Comparison of ENCODE assay signal across 1 cellular context in the genomic region with DNA sequence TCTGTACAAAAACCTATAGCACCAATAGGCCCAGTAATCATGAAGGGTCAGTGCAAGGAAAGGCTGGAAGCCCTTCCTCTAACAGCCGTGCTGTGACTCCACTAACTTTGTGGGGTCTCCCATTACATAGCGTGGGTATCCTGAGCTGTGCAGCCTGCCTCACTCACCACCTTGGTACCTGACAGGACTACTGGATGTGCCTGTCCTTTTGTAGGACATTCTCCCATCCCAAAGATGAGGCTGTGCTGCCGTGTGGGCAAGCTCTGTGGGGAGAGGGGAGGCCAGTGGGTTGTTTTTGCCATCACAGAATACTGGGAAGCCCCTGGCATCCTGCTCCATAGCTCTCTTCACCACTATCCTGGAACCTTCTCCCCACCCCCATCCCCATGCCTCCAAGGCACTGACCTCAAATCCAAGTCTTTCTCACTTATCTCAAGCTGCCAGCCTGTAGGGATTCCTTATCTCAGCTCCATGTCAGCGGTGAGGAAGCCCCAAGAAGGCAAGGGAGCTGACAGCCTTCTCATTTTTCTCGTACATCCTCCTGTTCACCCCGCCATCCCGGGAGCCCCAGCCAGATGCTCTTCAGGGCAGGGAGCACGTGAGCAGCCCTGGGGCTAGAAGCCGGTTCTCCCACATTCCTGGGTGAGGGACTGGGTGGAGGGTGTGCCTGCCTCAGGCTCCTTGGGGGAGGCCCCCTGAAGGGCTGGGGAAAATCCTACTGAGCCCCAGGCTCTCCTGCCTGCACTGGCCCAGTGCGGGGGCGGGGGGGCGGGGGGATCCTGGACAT.
TF ChIP-seq lines count a peak whose summit lies in the region.

No MANE protein-coding gene starts in this region.

TF ChIP-seq in K562, 482 proteins besides CTCF, POLR2A, EP300 and RAD21 (continued from another document):
- TF ChIP-seq, protein P1, sequence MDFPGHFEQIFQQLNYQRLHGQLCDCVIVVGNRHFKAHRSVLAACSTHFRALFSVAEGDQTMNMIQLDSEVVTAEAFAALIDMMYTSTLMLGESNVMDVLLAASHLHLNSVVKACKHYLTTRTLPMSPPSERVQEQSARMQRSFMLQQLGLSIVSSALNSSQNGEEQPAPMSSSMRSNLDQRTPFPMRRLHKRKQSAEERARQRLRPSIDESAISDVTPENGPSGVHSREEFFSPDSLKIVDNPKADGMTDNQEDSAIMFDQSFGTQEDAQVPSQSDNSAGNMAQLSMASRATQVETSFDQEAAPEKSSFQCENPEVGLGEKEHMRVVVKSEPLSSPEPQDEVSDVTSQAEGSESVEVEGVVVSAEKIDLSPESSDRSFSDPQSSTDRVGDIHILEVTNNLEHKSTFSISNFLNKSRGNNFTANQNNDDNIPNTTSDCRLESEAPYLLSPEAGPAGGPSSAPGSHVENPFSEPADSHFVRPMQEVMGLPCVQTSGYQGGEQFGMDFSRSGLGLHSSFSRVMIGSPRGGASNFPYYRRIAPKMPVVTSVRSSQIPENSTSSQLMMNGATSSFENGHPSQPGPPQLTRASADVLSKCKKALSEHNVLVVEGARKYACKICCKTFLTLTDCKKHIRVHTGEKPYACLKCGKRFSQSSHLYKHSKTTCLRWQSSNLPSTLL (IDR thresholded peaks at IDR 0.05), result no peak
- no peak for TF ChIP-seq CBX8 (IDR thresholded peaks at IDR 0.05; ENCODE audit: borderline replicate concordance, extremely low read depth, low read depth, low read length, poor library complexity, severe bottlenecking)
- no peak for TF ChIP-seq BRF1 (IDR thresholded peaks at IDR 0.05; ENCODE audit: borderline replicate concordance, extremely low read depth, insufficient read length)
- TF ChIP-seq ZNF274 (IDR thresholded peaks at IDR 0.05; ENCODE audit: borderline replicate concordance, low read depth, low read length), result no peak
- no peak for TF ChIP-seq ZKSCAN1 (IDR thresholded peaks at IDR 0.05; ENCODE audit: low read depth, low read length)
- TF ChIP-seq, protein P2, sequence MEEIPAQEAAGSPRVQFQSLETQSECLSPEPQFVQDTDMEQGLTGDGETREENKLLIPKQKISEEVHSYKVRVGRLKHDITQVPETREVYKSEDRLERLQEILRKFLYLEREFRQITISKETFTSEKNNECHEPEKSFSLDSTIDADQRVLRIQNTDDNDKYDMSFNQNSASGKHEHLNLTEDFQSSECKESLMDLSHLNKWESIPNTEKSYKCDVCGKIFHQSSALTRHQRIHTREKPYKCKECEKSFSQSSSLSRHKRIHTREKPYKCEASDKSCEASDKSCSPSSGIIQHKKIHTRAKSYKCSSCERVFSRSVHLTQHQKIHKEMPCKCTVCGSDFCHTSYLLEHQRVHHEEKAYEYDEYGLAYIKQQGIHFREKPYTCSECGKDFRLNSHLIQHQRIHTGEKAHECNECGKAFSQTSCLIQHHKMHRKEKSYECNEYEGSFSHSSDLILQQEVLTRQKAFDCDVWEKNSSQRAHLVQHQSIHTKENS (CRISPR knock-in tag; IDR thresholded peaks at IDR 0.05), result no peak
- peak; percentile 50; the same call in 1 of the 2 replicates for TF ChIP-seq HEY1 (CRISPR knock-in tag; IDR thresholded peaks at IDR 0.05; ENCODE audit: borderline replicate concordance)
- TF ChIP-seq BCL6 (CRISPR knock-in tag; IDR thresholded peaks at IDR 0.05), result no peak
- TF ChIP-seq, protein P3, sequence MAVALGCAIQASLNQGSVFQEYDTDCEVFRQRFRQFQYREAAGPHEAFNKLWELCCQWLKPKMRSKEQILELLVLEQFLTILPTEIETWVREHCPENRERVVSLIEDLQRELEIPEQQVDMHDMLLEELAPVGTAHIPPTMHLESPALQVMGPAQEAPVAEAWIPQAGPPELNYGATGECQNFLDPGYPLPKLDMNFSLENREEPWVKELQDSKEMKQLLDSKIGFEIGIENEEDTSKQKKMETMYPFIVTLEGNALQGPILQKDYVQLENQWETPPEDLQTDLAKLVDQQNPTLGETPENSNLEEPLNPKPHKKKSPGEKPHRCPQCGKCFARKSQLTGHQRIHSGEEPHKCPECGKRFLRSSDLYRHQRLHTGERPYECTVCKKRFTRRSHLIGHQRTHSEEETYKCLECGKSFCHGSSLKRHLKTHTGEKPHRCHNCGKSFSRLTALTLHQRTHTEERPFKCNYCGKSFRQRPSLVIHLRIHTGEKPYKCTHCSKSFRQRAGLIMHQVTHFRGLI (CRISPR knock-in tag; IDR thresholded peaks at IDR 0.05), result no peak
- TF ChIP-seq GTF2F1 (IDR thresholded peaks at IDR 0.05; ENCODE audit: low read depth, low read length), result no peak
- TF ChIP-seq XRCC5 (IDR thresholded peaks at IDR 0.05; ENCODE audit: low read depth, low read length), result no peak
- 0 out of 2 replicates have a peak, but pooled peaks have one; percentile 16 for TF ChIP-seq JUN (IDR thresholded peaks at IDR 0.05; ENCODE audit: borderline replicate concordance, low read depth, low read length)
- TF ChIP-seq JUN (CRISPR knock-in tag; IDR thresholded peaks at IDR 0.05; ENCODE audit: borderline replicate concordance), result no peak
- no peak for TF ChIP-seq CBX2 (IDR thresholded peaks at IDR 0.05; ENCODE audit: insufficient read depth, low read length, poor library complexity, severe bottlenecking)
- peak; percentile 76 for TF ChIP-seq FOSL1 (tag; conservative IDR thresholded peaks at IDR 0.05)
- TF ChIP-seq CBX3 (IDR thresholded peaks at IDR 0.05; ENCODE audit: borderline replicate concordance in 1 of 2, low read length in 2 of 2), result no peak
- no peak for TF ChIP-seq ZNF311 (CRISPR knock-in tag; IDR thresholded peaks at IDR 0.05)
- peak; percentile 84; the same call in 1 of the 2 replicates for TF ChIP-seq ZNF584 (CRISPR knock-in tag; IDR thresholded peaks at IDR 0.05; ENCODE audit: low read depth)
- TF ChIP-seq, protein P4, sequence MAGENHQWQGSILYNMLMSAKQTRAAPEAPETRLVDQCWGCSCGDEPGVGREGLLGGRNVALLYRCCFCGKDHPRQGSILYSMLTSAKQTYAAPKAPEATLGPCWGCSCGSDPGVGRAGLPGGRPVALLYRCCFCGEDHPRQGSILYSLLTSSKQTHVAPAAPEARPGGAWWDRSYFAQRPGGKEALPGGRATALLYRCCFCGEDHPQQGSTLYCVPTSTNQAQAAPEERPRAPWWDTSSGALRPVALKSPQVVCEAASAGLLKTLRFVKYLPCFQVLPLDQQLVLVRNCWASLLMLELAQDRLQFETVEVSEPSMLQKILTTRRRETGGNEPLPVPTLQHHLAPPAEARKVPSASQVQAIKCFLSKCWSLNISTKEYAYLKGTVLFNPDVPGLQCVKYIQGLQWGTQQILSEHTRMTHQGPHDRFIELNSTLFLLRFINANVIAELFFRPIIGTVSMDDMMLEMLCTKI (IDR thresholded peaks at IDR 0.05; ENCODE audit: partially characterized antibody), result no peak
- TF ChIP-seq, protein P5, sequence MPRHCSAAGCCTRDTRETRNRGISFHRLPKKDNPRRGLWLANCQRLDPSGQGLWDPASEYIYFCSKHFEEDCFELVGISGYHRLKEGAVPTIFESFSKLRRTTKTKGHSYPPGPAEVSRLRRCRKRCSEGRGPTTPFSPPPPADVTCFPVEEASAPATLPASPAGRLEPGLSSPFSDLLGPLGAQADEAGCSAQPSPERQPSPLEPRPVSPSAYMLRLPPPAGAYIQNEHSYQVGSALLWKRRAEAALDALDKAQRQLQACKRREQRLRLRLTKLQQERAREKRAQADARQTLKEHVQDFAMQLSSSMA (CRISPR knock-in tag; IDR thresholded peaks at IDR 0.05), result no peak
